ENCODE assay signal across 33 cellular contexts in the genomic region with DNA sequence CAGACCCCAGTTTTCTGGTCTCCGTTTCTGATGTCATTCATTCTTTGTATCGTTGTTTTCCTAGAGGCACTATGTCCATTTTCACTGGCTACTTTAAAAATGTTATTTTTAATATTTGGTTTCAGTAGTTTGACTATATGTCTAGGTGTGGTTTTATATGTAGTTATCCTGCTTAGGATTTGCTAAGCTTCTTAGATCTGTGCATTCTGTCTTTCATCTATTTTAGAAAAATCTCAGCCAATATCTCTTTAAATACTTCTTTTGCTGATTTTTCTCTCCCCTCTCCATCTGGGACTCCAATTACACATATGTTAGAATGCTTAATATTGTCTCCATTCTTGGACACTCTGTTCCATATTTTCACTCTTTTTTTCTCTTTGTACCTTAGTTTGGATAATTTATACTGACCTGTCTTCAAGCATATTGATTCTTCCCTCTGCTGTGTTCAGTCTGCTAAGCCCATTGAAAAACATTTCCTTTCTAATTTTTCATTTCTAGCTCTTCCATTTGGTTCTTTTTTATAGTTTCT.
"Had no signal": no experiment of that assay in that cellular context is flagged by ENCODE, and none has a peak within 500 bp of the region (broad histone marks: within the 10 kb centered on the region; RNA-seq: fewer than 3 reads in every experiment).

No MANE protein-coding gene starts in this region.

- H3K27me3 ChIP-seq: adrenal gland, ascending aorta, body of pancreas, brain microvascular endothelial cell, breast epithelium, cardiac muscle cell had no signal

- FAIRE-seq: astrocyte, bronchial epithelial cell had no signal

- H3K4me1 ChIP-seq: adrenal gland, ascending aorta, body of pancreas, breast epithelium had no signal

- H3K36me3 ChIP-seq: adrenal gland, ascending aorta, brain microvascular endothelial cell, breast epithelium, cardiac muscle cell had no signal

- DNase-seq: activated effector memory CD4-positive, alpha-beta T cell treated with anti-CD3 and anti-CD28 coated beads, Interleukin-2, amount 50 U/mL, for 16 hours; activated effector memory CD4-positive, alpha-beta T cell treated with Interleukin-2 at 50 U/mL for 16 hours; activated gamma-delta T cell; activated gamma-delta T cell treated with Interleukin-2 at 50 U/mL for 16 hours; activated naive CD4-positive, alpha-beta T cell; activated naive CD4-positive, alpha-beta T cell treated with anti-CD3 and anti-CD28 coated beads for 36 hours; activated naive CD4-positive, alpha-beta T cell treated with anti-CD3 and anti-CD28 coated beads, Interleukin-2, amount 10 ng/mL, durations not matched to agents 7 days and 5 days; activated naive CD4-positive, alpha-beta T cell treated with anti-CD3 and anti-CD28 coated beads, Interleukin-2, amount 50 U/mL, for 16 hours; activated naive CD4-positive, alpha-beta T cell treated with Interleukin-2 at 50 U/mL for 16 hours; activated naive CD8-positive, alpha-beta T cell treated with anti-CD3 and anti-CD28 coated beads for 36 hours; activated naive CD8-positive, alpha-beta T cell treated with anti-CD3 and anti-CD28 coated beads, Interleukin-2, amount 10 ng/mL, durations not matched to agents 7 days and 5 days; activated naive CD8-positive, alpha-beta T cell treated with anti-CD3 and anti-CD28 coated beads, Interleukin-2, amount 50 U/mL, for 24 hours; activated T-cell treated with anti-CD3 and anti-CD28 coated beads, Interleukin-2, amount 50 U/mL, for 24 hours; activated T-cell treated with anti-CD3 and anti-CD28 coated beads, Interleukin-2, amount 50 U/mL, for 4 hours; activated T-cell treated with anti-CD3 and anti-CD28 coated beads, Interleukin-2, amount 50 U/mL, for 48 hours; activated T-cell treated with anti-CD3 and anti-CD28 coated beads, Interleukin-2, amount 50 U/mL, for 72 hours; adrenal gland; amniotic stem cell; amygdala; anterior cingulate cortex; aorta; body of pancreas; brain microvascular endothelial cell; caudate nucleus; central memory CD4-positive, alpha-beta T cell; cerebellar nuclear complex had no signal

- H3K27ac ChIP-seq: adrenal gland, ascending aorta, body of pancreas, brain microvascular endothelial cell, breast epithelium, cardiac muscle cell had no signal

- H3K4me3 ChIP-seq: adrenal gland, ascending aorta, body of pancreas, breast epithelium, cardiac muscle cell had no signal

- H3K9me3 ChIP-seq: adrenal gland, ascending aorta, body of pancreas, breast epithelium had no signal

- ATAC-seq: activated naive CD4-positive, alpha-beta T cell treated with anti-CD3 and anti-CD28 coated beads, Interleukin-2, amount 50 U/mL, for 72 hours; activated naive CD8-positive, alpha-beta T cell treated with anti-CD3 and anti-CD28 coated beads, Interleukin-2, amount 50 U/mL, for 24 hours; activated T-cell treated with anti-CD3 and anti-CD28 coated beads, Interleukin-2, amount 50 U/mL, for 4 hours; activated T-cell treated with anti-CD3 and anti-CD28 coated beads, Interleukin-2, amount 50 U/mL, for 72 hours; activated T-helper 17 cell treated with anti-CD3 and anti-CD28 coated beads, Interleukin-2, amount 50 U/mL, for 72 hours; body of pancreas had no signal
